ENCODE assay signal across 2 cellular contexts in genomic region chr7:16514729-16515128, GRCh38.
TF ChIP-seq lines count a peak whose summit lies in the region.

No MANE protein-coding gene starts in this region.

TF ChIP-seq in Ishikawa, 13 proteins besides CTCF, POLR2A, EP300 and RAD21 (continued from another document):
- 0 out of 2 replicates have a peak, but pooled peaks have one; percentile 7 for TF ChIP-seq NFIC (IDR thresholded peaks at IDR 0.05)

TF ChIP-seq in K562, 482 proteins besides CTCF, POLR2A, EP300 and RAD21 (continued from another document):
- TF ChIP-seq NFIX (CRISPR knock-in tag; IDR thresholded peaks at IDR 0.05; ENCODE audit: low read depth) (peak; percentile 76), NFIC (IDR thresholded peaks at IDR 0.05) (peak; percentile 86), CCNT2 (IDR thresholded peaks at IDR 0.05; ENCODE audit: borderline replicate concordance, extremely low read depth, insufficient read length, low read depth, low read length) (no peak)
